ENCODE assay signal across 24 cellular contexts in genomic region chr2:56676966-56677365, GRCh38.
"Had no signal": no experiment of that assay in that cellular context is flagged by ENCODE, and none has a peak within 500 bp of the region (broad histone marks: within the 10 kb centered on the region; RNA-seq: fewer than 3 reads in every experiment).

No MANE protein-coding gene starts in this region.

- DNase-seq: naive thymus-derived CD8-positive, alpha-beta T cell; nephron progenitor cell; nucleus accumbens; pancreas; psoas muscle; right cardiac atrium; right lobe of liver; sigmoid colon; small intestine; stimulated activated CD4-positive, alpha-beta T cell treated with anti-CD3 and anti-CD28 coated beads, Interleukin-15, amount 100 ng/mL, for 24 hours; stimulated activated CD4-positive, alpha-beta T cell treated with anti-CD3 and anti-CD28 coated beads, Interleukin-2, amount 100 ng/mL, for 24 hours; stimulated activated CD4-positive, alpha-beta T cell treated with anti-CD3 and anti-CD28 coated beads, Interleukin-2, amount 100 ng/mL, for 48 hours; stimulated activated CD4-positive, alpha-beta T cell treated with anti-CD3 and anti-CD28 coated beads, Interleukin-4, amount 100 ng/mL, for 24 hours; stimulated activated naive B cell treated with anti-CD40 and anti-IgM and Interleukin-4, amounts not matched to agents 10 μg/mL and 1 μg/mL and 100 μg/mL, for 72 hours; stimulated activated naive CD4-positive, alpha-beta T cell treated with Interleukin-2 at 50 U/mL for 16 hours; stomach; thyroid gland; upper lobe of right lung; uterus had no signal

- H3K36me3 ChIP-seq: neutrophil, pancreas, right lobe of liver, sigmoid colon, stomach, thoracic aorta, thyroid gland, tibial nerve, upper lobe of right lung, uterus had no signal

- H3K27ac ChIP-seq: neutrophil, pancreas, psoas muscle, right lobe of liver, sigmoid colon, stomach, thoracic aorta, thyroid gland, tibial nerve, upper lobe of right lung, uterus had no signal

- ATAC-seq: naive thymus-derived CD8-positive, alpha-beta T cell; natural killer cell treated with Interleukin-12 subunit alpha and Interleukin-12 subunit beta and Interleukin-15 and Interleukin-18, amount 100 ng/mL, for 72 hours; pancreas; psoas muscle; right cardiac atrium; right lobe of liver; stimulated activated effector memory CD8-positive, alpha-beta T cell treated with anti-CD3 and anti-CD28 coated beads, Interleukin-12 subunit alpha, Interleukin-12 subunit beta, amount 100 ng/mL, for 72 hours; stimulated activated naive B cell treated with anti-CD40 and anti-IgM and Interleukin-4, amounts not matched to agents 10 μg/mL and 1 μg/mL and 100 μg/mL, for 72 hours; upper lobe of right lung had no signal

- H3K27me3 ChIP-seq: neutrophil, pancreas, right lobe of liver, sigmoid colon, stomach, thyroid gland, tibial nerve, upper lobe of right lung, uterus had no signal

- H3K9me3 ChIP-seq: neutrophil, pancreas, psoas muscle, right lobe of liver, thoracic aorta, thyroid gland, uterus had no signal

- H3K4me3 ChIP-seq: pancreas, psoas muscle, right lobe of liver, sigmoid colon, stomach, thoracic aorta, thyroid gland, tibial nerve, upper lobe of right lung, uterus had no signal

- FAIRE-seq: pancreas, small intestine had no signal

- H3K4me1 ChIP-seq: pancreas, psoas muscle, right lobe of liver, sigmoid colon, stomach, tibial nerve, upper lobe of right lung, uterus had no signal
